ENCODE assay signal across 8 cellular contexts in genomic region chr5:126780165-126780827, GRCh38. TPM values are rescaled to one million over a fixed set of nuclear protein-coding genes. Genes with fewer than 3 reads are reported as not detected.
DNase-seq lines count a peak whose midpoint lies in the region; ATAC-seq and TF ChIP-seq lines count a peak whose summit lies in the region.

No MANE protein-coding gene starts in this region.

- peaks cover 16% of the 10 kb centered on the region for H3K27me3 Mint-ChIP-seq in brain

- ATAC-seq in HG03280 (IDR thresholded peaks at IDR 0.05; ENCODE audit: unreplicated experiment), result no peak

- DNase-seq in NCI-H2107 treated with DMSO at 0.1 percent for 48 hours (lab: John Stamatoyannopoulos, UW; ENCODE audit: unreplicated experiment) (peak; percentile 20), NCI-H2107 (lab: John Stamatoyannopoulos, UW) (no peak), SKM-1 treated with dmso at 0.1 percent for 144 hours (lab: John Stamatoyannopoulos, UW; ENCODE audit: unreplicated experiment) (peak; percentile 53), kidney epithelial cell (ENCODE audit: low read depth) (no peak)
- DNase-seq in stimulated activated CD8-positive, alpha-beta memory T cell treated with anti-CD3 and anti-CD28 coated beads, Interleukin-4, amount 100 ng/mL, for 48 hours, result peak; percentile 41

- peaks cover 0 to 12% (median 2%) of the 10 kb centered on the region in 5 experiments for H3K9me3 Mint-ChIP-seq in brain

- H3K36me3 Mint-ChIP-seq in brain, result peaks cover 35% of the 10 kb centered on the region

- peak overlapping the region; percentile 18 to 99 (median 68) for H3K27ac Mint-ChIP-seq in brain

- H3K27me3 ChIP-seq in kidney epithelial cell (ENCODE audit: control insufficient read depth, insufficient read depth, low read length), result no peaks in the 10 kb centered on the region

- peaks cover 43% of the 10 kb centered on the region for H3K4me1 Mint-ChIP-seq in brain

- peak; percentile 77 for TF ChIP-seq CTCF in LNCAP (IDR thresholded peaks at IDR 0.05)
- TF ChIP-seq CTCF in brain (conservative IDR thresholded peaks at IDR 0.05), result peak; percentile 73 to 82
- TF ChIP-seq CTCF in kidney epithelial cell (IDR thresholded peaks at IDR 0.05; ENCODE audit: insufficient read depth, low read length, poor library complexity, severe bottlenecking), result peak; percentile 62

- H3K4me3 Mint-ChIP-seq in brain, result peak overlapping the region; percentile 91 to 99 (median 96)

- H3K36me3 ChIP-seq in kidney epithelial cell (ENCODE audit: control insufficient read depth, insufficient read depth, low read length), result no peaks in the 10 kb centered on the region

- no peak overlapping the region for H3K4me3 ChIP-seq in kidney epithelial cell (ENCODE audit: low read depth, low read length)

RNA-seq across cellular contexts. Expression of gene LMNB1, which starts 3.4 kb away (rescaled TPM):
- 87.5 TPM for polyA plus RNA-seq in brain (ENCODE audit: insufficient read depth, low read depth, low replicate concordance)
- 26.5 and 39.1 TPM in 2 replicates for total RNA-seq in kidney epithelial cell

Comparison
In these comparisons a context has a peak if more than half of its experiments do, and no peak if none do; other contexts are left out.
1. DNase-seq: peak in NCI-H2107 treated with DMSO at 0.1 percent for 48 hours (single experiment), SKM-1 treated with dmso at 0.1 percent for 144 hours (single experiment) and stimulated activated CD8-positive, alpha-beta memory T cell treated with anti-CD3 and anti-CD28 coated beads, Interleukin-4, amount 100 ng/mL, for 48 hours (single experiment); none in NCI-H2107 (single experiment) and kidney epithelial cell (single experiment).
2. Peak in every context shown above with its lines, with median percentiles within 50 percentile points of each other: CTCF ChIP-seq.